In the genomic region with DNA sequence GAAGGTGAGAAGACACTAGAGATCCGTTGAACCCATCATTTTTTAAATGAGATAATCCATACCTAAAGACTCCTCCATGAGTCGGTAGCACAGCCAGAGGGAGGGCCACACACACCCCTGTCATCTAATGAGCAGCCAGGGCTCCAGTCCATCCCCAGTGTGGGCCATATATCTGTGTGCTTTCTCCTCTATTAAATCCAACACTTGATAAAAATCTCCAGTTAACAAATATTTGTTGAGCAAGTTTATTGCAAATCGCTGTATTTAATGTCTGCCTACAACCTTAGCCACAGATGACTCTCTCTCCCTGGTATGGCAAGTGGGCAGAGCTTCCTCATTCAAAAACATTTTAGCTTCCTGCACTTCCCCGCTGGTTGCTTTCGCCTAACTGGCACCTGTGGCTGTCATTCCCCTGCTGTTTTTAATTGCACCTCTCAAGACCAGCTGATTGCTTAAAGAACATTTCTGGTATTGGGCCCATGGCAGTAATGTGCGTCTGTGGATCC, we compare ENCODE assay signal across 8 cellular contexts.
DNase-seq lines count a peak whose midpoint lies in the region; ATAC-seq and TF ChIP-seq lines count a peak whose summit lies in the region.

No MANE protein-coding gene starts in this region.

- H3K4me2 ChIP-seq in PC-9 = peak overlapping the region; percentile 76

- H3K27ac ChIP-seq in PC-9 = peak overlapping the region; percentile 96
- peak overlapping the region; percentile 48 to 88 (median 78) for H3K27ac ChIP-seq in stomach

- POLR2A ChIA-PET in activated CD4-positive, alpha-beta T cell treated with anti-CD3 and anti-CD28 coated beads for 36 hours (lab: Charles Lee) = no interaction called here
- POLR2A ChIA-PET in PC-9 (lab: Charles Lee; ENCODE audit: unreplicated experiment) = interaction anchor here (0.6 to 1.0 kb wide), 5 partner anchors 23 to 112 kb away, joined by 3 to 5 read pairs (median 3); no protein-coding TSS in a partner anchor

- H3K4me1 ChIP-seq in PC-9 (replicated peaks; ENCODE audit: insufficient read depth) (peaks cover 85% of the 10 kb centered on the region), stomach (peaks cover 70 to 87% (median 76%) of the 10 kb centered on the region in 4 donors)

- no peak for DNase-seq in activated CD4-positive, alpha-beta T cell treated with anti-CD3 and anti-CD28 coated beads for 36 hours
- no peak for DNase-seq in activated CD4-positive, alpha-beta T cell treated with anti-CD3 and anti-CD28 coated beads for 48 hours
- DNase-seq in PC-9 (peak; percentile 65 to 96), stomach (no peak), GM10266 (ENCODE audit: extremely low spot score) (no peak), iPS-NIHi11 (ENCODE audit: low spot score) (no peak)

- H4K20me1 ChIP-seq in PC-9 (ENCODE audit: insufficient read depth) = no peaks in the 10 kb centered on the region

- peaks cover 2% of the 10 kb centered on the region for H3K36me3 Mint-ChIP-seq in activated CD4-positive, alpha-beta T cell treated with anti-CD3 and anti-CD28 coated beads for 36 hours (ENCODE audit: low read depth)

- BruUV-seq in PC-9 (replicated peaks; lab: Mats Ljungman, UMichigan) = no TSS peak

- H3K4me3 ChIP-seq in PC-9 (peak overlapping the region; percentile 42; the same call in 1 of the 2 replicates), stomach (no peak overlapping the region)

- H2AFZ ChIP-seq in PC-9 = no peak overlapping the region

- H3K4me3 Mint-ChIP-seq in activated CD4-positive, alpha-beta T cell treated with anti-CD3 and anti-CD28 coated beads for 36 hours = no peak overlapping the region

- TF ChIP-seq CTCF in PC-9 (conservative IDR thresholded peaks at IDR 0.05) (no peak), stomach (IDR thresholded peaks at IDR 0.05) (no peak), GM10266 (IDR thresholded peaks at IDR 0.05; ENCODE audit: control insufficient read depth, insufficient read depth, low read depth, missing control alignments) (no peak)

- intact Hi-C loops in activated CD4-positive, alpha-beta T cell treated with anti-CD3 and anti-CD28 coated beads for 36 hours (cut with DNase I, micrococcal nuclease) = loop anchor here (2.0 to 5.0 kb wide), 3 partner anchors 27 to 206 kb away; no protein-coding TSS in a partner anchor
- intact Hi-C loops in PC-9 (cut with micrococcal nuclease; ENCODE audit: unreplicated experiment) (loop anchor here (5.0 kb wide), 1 partner anchor 104 kb away; a partner anchor contains a TSS), stomach (cut with DNase I; ENCODE audit: low total_unique reads) (no loop called here)

- CTCF ChIA-PET in activated CD4-positive, alpha-beta T cell treated with anti-CD3 and anti-CD28 coated beads for 36 hours (lab: Charles Lee) = interaction anchor here (0.7 to 1.2 kb wide), 4 partner anchors 11 to 79 kb away, joined by 3 to 5 read pairs (median 4); no protein-coding TSS in a partner anchor
- CTCF ChIA-PET in PC-9 (lab: Charles Lee) = interaction anchor here (0.6 kb wide), 1 partner anchor 9 kb away, joined by 3 read pairs; no protein-coding TSS in a partner anchor

- H3K27ac Mint-ChIP-seq in activated CD4-positive, alpha-beta T cell treated with anti-CD3 and anti-CD28 coated beads for 36 hours = peak overlapping the region; percentile 94

- H3K36me3 ChIP-seq in PC-9 (ENCODE audit: low read depth) (peaks cover 9% of the 10 kb centered on the region; the same call in 1 of the 2 replicates), stomach (no peaks in the 10 kb centered on the region)

- TF ChIP-seq EP300 in stomach (IDR thresholded peaks at IDR 0.05) = no peak

- H3K27me3 Mint-ChIP-seq in activated CD4-positive, alpha-beta T cell treated with anti-CD3 and anti-CD28 coated beads for 36 hours = no peaks in the 10 kb centered on the region

- H3K4me1 Mint-ChIP-seq in activated CD4-positive, alpha-beta T cell treated with anti-CD3 and anti-CD28 coated beads for 36 hours = peaks cover 76% of the 10 kb centered on the region

- H3K79me2 ChIP-seq in PC-9 (ENCODE audit: low read depth) = peaks cover 83% of the 10 kb centered on the region

- no peaks in the 10 kb centered on the region for H3K9me3 ChIP-seq in PC-9 (ENCODE audit: insufficient read depth, low read depth)
- no peaks in the 10 kb centered on the region for H3K9me3 ChIP-seq in stomach

- H3K9me3 Mint-ChIP-seq in activated CD4-positive, alpha-beta T cell treated with anti-CD3 and anti-CD28 coated beads for 36 hours (ENCODE audit: low read depth) = no peaks in the 10 kb centered on the region

- peaks cover 79% of the 10 kb centered on the region for H3F3A ChIP-seq in PC-9 (ENCODE audit: insufficient read depth, low read depth)

- no peak for TF ChIP-seq POLR2A in stomach (IDR thresholded peaks at IDR 0.05)

- H3K27me3 ChIP-seq in PC-9 (ENCODE audit: insufficient read depth, low read depth) (no peaks in the 10 kb centered on the region), stomach (no peaks in the 10 kb centered on the region)

- WGBS in stomach, 5 donors = 41 to 64% (median 55%) methylated on average over 6 of the region's 6 CpGs

- ATAC-seq in activated CD4-positive, alpha-beta T cell treated with anti-CD3 and anti-CD28 coated beads for 36 hours = no peak
- ATAC-seq in esophagus mucosa (peak; percentile 25), GM18870 (IDR thresholded peaks at IDR 0.05; ENCODE audit: unreplicated experiment) (no peak)

- no peaks in the 10 kb centered on the region for H3K9me2 ChIP-seq in PC-9 (ENCODE audit: insufficient read depth)

Comparison
In these comparisons a context has a peak if more than half of its experiments do, and no peak if none do; other contexts are left out.
1. DNase-seq: peak in PC-9 (2 of 2); none in activated CD4-positive, alpha-beta T cell treated with anti-CD3 and anti-CD28 coated beads for 36 hours (single experiment), activated CD4-positive, alpha-beta T cell treated with anti-CD3 and anti-CD28 coated beads for 48 hours (single experiment), stomach (single experiment), GM10266 (single experiment) and iPS-NIHi11 (single experiment).